ENCODE assay signal across 13 cellular contexts in the genomic region with DNA sequence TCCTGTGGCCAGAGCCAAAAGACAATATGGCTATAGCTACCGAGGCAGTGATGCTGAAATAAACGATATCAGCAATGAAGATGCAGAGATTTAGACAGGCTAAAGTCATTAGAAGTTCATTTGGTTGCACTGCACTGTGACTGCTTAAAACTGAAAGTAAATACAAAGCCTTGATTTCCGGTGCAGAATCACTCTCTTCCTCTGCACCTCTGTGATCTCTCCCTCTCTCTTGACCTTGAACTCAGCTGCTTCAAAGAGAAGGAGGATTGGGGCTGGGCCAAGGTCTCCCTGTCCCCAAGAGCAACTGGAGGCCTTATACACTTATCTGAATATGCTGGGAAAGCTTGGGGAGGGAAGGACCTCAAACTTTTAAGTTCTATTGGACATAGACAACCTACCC. TPM values are rescaled to one million over a fixed set of nuclear protein-coding genes. Genes with fewer than 3 reads are reported as not detected.
DNase-seq lines count a peak whose midpoint lies in the region; ATAC-seq, FAIRE-seq and TF ChIP-seq lines count a peak whose summit lies in the region.
"Had no signal": no experiment of that assay in that cellular context is flagged by ENCODE, and none has a peak within 500 bp of the region (broad histone marks: within the 10 kb centered on the region; RNA-seq: fewer than 3 reads in every experiment).

No MANE protein-coding gene starts in this region.

- peaks cover 19% of the 10 kb centered on the region for H3K4me1 Mint-ChIP-seq in activated naive CD8-positive, alpha-beta T cell (ENCODE audit: low read depth)

- no peak for TF ChIP-seq CTCF in kidney (IDR thresholded peaks at IDR 0.05; ENCODE audit: borderline replicate concordance, extremely low read depth, insufficient read depth)

- intact Hi-C loops in kidney (cut with DNase I): no loop called here
- intact Hi-C loops in sciatic nerve (cut with DNase I): no loop called here

- no peak overlapping the region for H3K27ac ChIP-seq in ACC112 (ENCODE audit: low read depth, low read length)
- no peak overlapping the region for H3K27ac ChIP-seq in kidney (ENCODE audit: low read depth in 2 of 2, low read length in 2 of 2)
- H3K27ac ChIP-seq: left ventricle myocardium inferior had no signal

- H3K9me3 ChIP-seq in kidney (ENCODE audit: control insufficient read depth in 1 of 2, low read length in 2 of 2): no peaks in the 10 kb centered on the region
- H3K9me3 ChIP-seq: left ventricle myocardium inferior had no signal

- H3K79me2 ChIP-seq in ACC112 (ENCODE audit: control insufficient read depth, insufficient read depth, low read length, unreplicated experiment): no peaks in the 10 kb centered on the region

- no peaks in the 10 kb centered on the region for H3K27me3 Mint-ChIP-seq in activated naive CD8-positive, alpha-beta T cell

- peaks cover 3% of the 10 kb centered on the region for H3K36me3 Mint-ChIP-seq in activated naive CD8-positive, alpha-beta T cell

- H3K9ac ChIP-seq in kidney (ENCODE audit: low read length in 2 of 2): no peak overlapping the region

- H3K36me3 ChIP-seq in ACC112 (ENCODE audit: insufficient read depth, low read length) (no peaks in the 10 kb centered on the region), kidney (ENCODE audit: control insufficient read depth in 1 of 2, insufficient read depth in 2 of 2, low read length in 2 of 2) (no peaks in the 10 kb centered on the region)
- H3K36me3 ChIP-seq: left ventricle myocardium inferior had no signal

- peak overlapping the region; percentile 98 for H2AFZ ChIP-seq in ACC112 (ENCODE audit: low read length, unreplicated experiment)

- H3K4me3 Mint-ChIP-seq in activated naive CD8-positive, alpha-beta T cell: peak overlapping the region; percentile 42

- ATAC-seq in GM18519 (IDR thresholded peaks at IDR 0.05; ENCODE audit: low FRiP score, unreplicated experiment): peak; percentile 79
- peak; percentile 62 for ATAC-seq in HG03342 (IDR thresholded peaks at IDR 0.05; ENCODE audit: unreplicated experiment)
- ATAC-seq in sciatic nerve: no peak

- DNase-seq in kidney (no peak), anterior cingulate cortex (lab: John Stamatoyannopoulos, UW) (no peak), sciatic nerve (ENCODE audit: low spot score) (no peak), SIG-M5 (lab: John Stamatoyannopoulos, UW) (no peak)
- DNase-seq: Calu3, left ventricle myocardium inferior, NCI-H2081 treated with DMSO at 0.1 percent for 48 hours had no signal

- H3K9me3 Mint-ChIP-seq in activated naive CD8-positive, alpha-beta T cell (ENCODE audit: low read depth): no peaks in the 10 kb centered on the region

- no peaks in the 10 kb centered on the region for H3K27me3 ChIP-seq in ACC112 (ENCODE audit: insufficient read depth, low read length)

- peak overlapping the region; percentile 62 for H3K4me3 ChIP-seq in ACC112 (ENCODE audit: low read depth, low read length)
- no peak overlapping the region for H3K4me3 ChIP-seq in kidney (ENCODE audit: low read length in 2 of 2)
- H3K4me3 ChIP-seq: left ventricle myocardium inferior had no signal

- peak overlapping the region; percentile 36 for H3K27ac Mint-ChIP-seq in activated naive CD8-positive, alpha-beta T cell

- H3K4me1 ChIP-seq in ACC112 (ENCODE audit: control insufficient read depth, insufficient read depth, low read length, unreplicated experiment) (peaks cover 24% of the 10 kb centered on the region), kidney (ENCODE audit: control insufficient read depth in 1 of 2, insufficient read depth in 1 of 2, low read depth in 1 of 2, low read length in 2 of 2) (peaks cover 0 to 2% of the 10 kb centered on the region in 2 donors)
- H3K4me1 ChIP-seq: left ventricle myocardium inferior had no signal

- no peak for FAIRE-seq in kidney (lab: Jason Lieb, UNC)

RNA-seq across cellular contexts. Expression of a gene that starts 34.6 kb away (rescaled TPM):
- not detected for total RNA-seq in kidney
- polyA plus RNA-seq in kidney (ENCODE audit: insufficient read depth, low read depth, low replicate concordance): not detected
- total RNA-seq in sciatic nerve: not detected
- total RNA-seq: Calu3, epithelial cell of proximal tubule, left ventricle myocardium inferior had no signal
- polyA plus RNA-seq: adipose tissue had no signal
